11 cellular contexts compared by ENCODE assay signal in the genomic region with DNA sequence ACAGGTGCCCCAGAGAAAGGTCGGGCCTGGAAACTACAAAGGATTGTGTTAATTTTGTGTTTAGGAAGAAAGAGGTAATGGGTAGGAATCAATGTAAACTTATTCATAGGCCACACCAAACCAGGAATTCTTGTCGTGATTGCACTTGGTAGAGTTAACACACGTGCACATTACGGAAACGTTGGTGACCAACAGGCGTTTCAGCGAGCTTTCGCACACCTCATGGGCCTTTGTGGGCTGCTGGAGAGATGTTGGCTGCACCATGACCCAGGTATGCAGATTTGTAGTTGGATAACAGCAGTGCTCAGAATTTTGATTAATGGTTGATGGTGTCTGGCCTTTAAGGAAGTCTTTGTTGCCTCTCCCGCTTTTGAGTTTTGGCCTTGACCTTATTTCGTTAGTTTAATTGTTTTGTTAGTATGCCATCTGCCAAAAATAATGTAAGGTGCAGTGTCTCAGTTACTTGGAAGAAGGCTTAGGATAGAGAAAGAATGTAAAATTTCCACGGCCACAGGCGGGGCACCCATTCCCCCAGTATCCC. TPM values are rescaled to one million over a fixed set of nuclear protein-coding genes. Genes with fewer than 3 reads are reported as not detected.
DNase-seq lines count a peak whose midpoint lies in the region; ATAC-seq, FAIRE-seq and TF ChIP-seq lines count a peak whose summit lies in the region.
"Had no signal": no experiment of that assay in that cellular context is flagged by ENCODE, and none has a peak within 500 bp of the region (broad histone marks: within the 10 kb centered on the region; RNA-seq: fewer than 3 reads in every experiment).

No MANE protein-coding gene starts in this region.

- no peak for DNase-seq in GM23248
- no peak for DNase-seq in K562 (ENCODE audit: extremely low read depth in 1 of 4, low spot score in 3 of 4)
- DNase-seq in H4 (ENCODE audit: low spot score), result no peak
- DNase-seq: amniotic stem cell, NCI-H526 had no signal

- H2AFZ ChIP-seq in GM23248 (0 out of 2 replicates have a peak overlapping the region, but pooled peaks have one; percentile 78), K562 (ENCODE audit: low read depth, low read length) (peak overlapping the region; percentile 87)

- H3K79me2 ChIP-seq in GM23248 (ENCODE audit: insufficient read depth), result peaks cover 89% of the 10 kb centered on the region
- peaks cover 59% of the 10 kb centered on the region for H3K79me2 ChIP-seq in K562 (ENCODE audit: control insufficient read depth, insufficient read depth, low read length)

- no peaks in the 10 kb centered on the region for H3K36me3 ChIP-seq in GM23248 (ENCODE audit: low read depth)
- H3K36me3 ChIP-seq in K562 (ENCODE audit: control insufficient read depth, insufficient read depth, low read length), result no peaks in the 10 kb centered on the region
- H3K36me3 ChIP-seq in muscle layer of colon (ENCODE audit: insufficient read depth, low read length), result no peaks in the 10 kb centered on the region

- H3K9me3 ChIP-seq in GM23248 (ENCODE audit: low read depth) (no peaks in the 10 kb centered on the region), K562 (replicated peaks; ENCODE audit: control insufficient read depth, insufficient read depth, low read depth, low read length) (no peaks in the 10 kb centered on the region), muscle layer of colon (ENCODE audit: low read length) (no peaks in the 10 kb centered on the region)

- H3K27ac ChIP-seq in 22Rv1 (peak overlapping the region; percentile 94), GM23248 (no peak overlapping the region), K562 (ENCODE audit: extremely low read depth, low read depth, low read length) (peak overlapping the region; percentile 80), muscle layer of colon (ENCODE audit: low read depth, low read length) (peak overlapping the region; percentile 65)

- CTCF ChIA-PET in K562 (lab: Yijun Ruan, JAX; ENCODE audit: low intra/inter-chr PET ratio), result no interaction called here

- POLR2A ChIA-PET in K562 (lab: Yijun Ruan, JAX), result interaction anchor here (1.6 kb wide), 1 partner anchor 14 kb away, joined by 6 read pairs; no protein-coding TSS in a partner anchor

- H3K4me1 ChIP-seq in GM23248 (ENCODE audit: insufficient read depth) (peaks cover 11% of the 10 kb centered on the region), K562 (replicated peaks in 1 of 2; ENCODE audit: control insufficient read depth in 2 of 2, insufficient read depth in 2 of 2, low read length in 2 of 2) (peaks cover 12 to 22% of the 10 kb centered on the region in 2 experiments; a peak in 4 of 5 replicates), muscle layer of colon (ENCODE audit: insufficient read depth, low read length) (peaks cover 18% of the 10 kb centered on the region)

- TF ChIP-seq EP300 in K562 (IDR thresholded peaks at IDR 0.05; ENCODE audit: low read length), result no peak

- in situ Hi-C loops in GM23248 (cut with MboI) (no loop called here), K562 (cut with MboI) (no loop called here)

- H3K27me3 ChIP-seq in GM23248 (replicated peaks; ENCODE audit: insufficient read depth) (no peaks in the 10 kb centered on the region), K562 (ENCODE audit: control insufficient read depth in 2 of 2, insufficient read depth in 2 of 2, low read length in 2 of 2) (no peaks in the 10 kb centered on the region), muscle layer of colon (ENCODE audit: control insufficient read depth in 1 of 2, insufficient read depth in 2 of 2, low read length in 2 of 2) (no peaks in the 10 kb centered on the region)

- H3K4me2 ChIP-seq in GM23248 (ENCODE audit: unreplicated experiment) (peak overlapping the region; percentile 65), K562 (ENCODE audit: insufficient read depth, low read length) (peak overlapping the region; percentile 90)

- TSS peak; percentile 68 for BruUV-seq in K562 (replicated peaks; lab: Mats Ljungman, UMichigan)

- H3K9ac ChIP-seq in GM23248 (peak overlapping the region; percentile 81; the same call in 1 of the 2 replicates), K562 (ENCODE audit: insufficient read depth in 1 of 2, low read depth in 2 of 2, low read length in 2 of 2) (peak overlapping the region; percentile 85 to 96; a peak in 3 of 4 replicates), muscle layer of colon (ENCODE audit: low read length) (no peak overlapping the region)

- FAIRE-seq in K562 (lab: Jason Lieb, UNC), result no peak
- FAIRE-seq: G401.6 had no signal

- H4K20me1 ChIP-seq in GM23248 (ENCODE audit: insufficient read depth), result no peaks in the 10 kb centered on the region
- H4K20me1 ChIP-seq in K562 (replicated peaks; ENCODE audit: control insufficient read depth, insufficient read depth, low read length), result no peaks in the 10 kb centered on the region

- no peaks in the 10 kb centered on the region for H3K9me1 ChIP-seq in K562 (ENCODE audit: control insufficient read depth, insufficient read depth, low read length)

- H3K4me3 ChIP-seq in GM23248, result peak overlapping the region; percentile 81
- peak overlapping the region; percentile 67 for H3K4me3 ChIP-seq in K562
- H3K4me3 ChIP-seq in muscle layer of colon (ENCODE audit: low read depth in 1 of 2, low read length in 2 of 2), result peak overlapping the region in 1 of 2 donors; percentile 74

- 0 out of 2 replicates have a peak, but pooled peaks cover 7% of the 10 kb centered on the region for H3F3A ChIP-seq in GM23248 (ENCODE audit: insufficient read depth)

- WGBS in GM23248 (ENCODE audit: low coverage in 1 of 2, low lambda C conversion rate in 2 of 2, missing lambda C conversion rate in 2 of 2), 2 experiments, result 85 to 89% methylated on average over 12 of the region's 12 CpGs
- 23% methylated on average over 12 of the region's 12 CpGs for WGBS in K562 (ENCODE audit: insufficient coverage, low coverage, missing lambda C conversion rate)

- no peak for TF ChIP-seq POLR2A in K562 (conservative IDR thresholded peaks at IDR 0.05)

- ATAC-seq in K562, result no peak
- no peak for ATAC-seq in GM21717 (IDR thresholded peaks at IDR 0.05; ENCODE audit: unreplicated experiment)
- no peak for ATAC-seq in HG03439 (IDR thresholded peaks at IDR 0.05; ENCODE audit: unreplicated experiment)
- no peak for ATAC-seq in HG02970 (IDR thresholded peaks at IDR 0.05; ENCODE audit: low FRiP score, unreplicated experiment)

- no peak for TF ChIP-seq CTCF in 22Rv1 (IDR thresholded peaks at IDR 0.05)
- TF ChIP-seq CTCF in K562 (IDR thresholded peaks at IDR 0.05 in 2 of 3, conservative IDR thresholded peaks at IDR 0.05 in 1 of 3; ENCODE audit: insufficient read depth in 2 of 3, low read depth in 1 of 3, low read length in 3 of 3), result no peak

- TF ChIP-seq RAD21 in K562 (CRISPR knock-in tag; conservative IDR thresholded peaks at IDR 0.05 in 1 of 2, IDR thresholded peaks at IDR 0.05 in 1 of 2), result no peak

- intact Hi-C loops in K562 (cut with micrococcal nuclease), result no loop called here

- no peaks in the 10 kb centered on the region for H3K9me2 ChIP-seq in GM23248 (ENCODE audit: insufficient read depth)

TF ChIP-seq in K562, 482 proteins besides CTCF, POLR2A, EP300 and RAD21 (continues in another document):
- TF ChIP-seq, protein P1, sequence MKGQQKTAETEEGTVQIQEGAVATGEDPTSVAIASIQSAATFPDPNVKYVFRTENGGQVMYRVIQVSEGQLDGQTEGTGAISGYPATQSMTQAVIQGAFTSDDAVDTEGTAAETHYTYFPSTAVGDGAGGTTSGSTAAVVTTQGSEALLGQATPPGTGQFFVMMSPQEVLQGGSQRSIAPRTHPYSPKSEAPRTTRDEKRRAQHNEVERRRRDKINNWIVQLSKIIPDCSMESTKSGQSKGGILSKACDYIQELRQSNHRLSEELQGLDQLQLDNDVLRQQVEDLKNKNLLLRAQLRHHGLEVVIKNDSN (CRISPR knock-in tag; IDR thresholded peaks at IDR 0.05), result no peak
- TF ChIP-seq EWSR1 (IDR thresholded peaks at IDR 0.05; ENCODE audit: borderline replicate concordance, low read depth, partially characterized antibody) (no peak), HDGF (IDR thresholded peaks at IDR 0.05) (no peak)

RNA-seq across cellular contexts. Expression of a gene that starts 1.8 kb away (rescaled TPM):
- 5.1 and 12.4 TPM in 2 replicates for total RNA-seq in GM23248 (2014; rRNA removed; shearing (Covaris generic))
- polyA plus RNA-seq in GM23248 (2016; fragmentation: Nextera tagmentation; extraction: Ambion mirVana), result 2.4 and 4.6 TPM in 2 replicates
- total RNA-seq in K562 (2011; cell fraction: chromatin; rRNA removed; ENCODE audit: low replicate concordance), result 21.6 and 31.4 TPM in 2 replicates
- 15.7 and 17.1 TPM in 2 replicates for total RNA-seq in K562 (2011; cell fraction: nucleolus; rRNA removed)
- 11.2 and 15.4 TPM in 2 replicates for total RNA-seq in K562 (2011; cell fraction: nucleoplasm; rRNA removed)
- 2.4 and 3.7 TPM in 2 replicates for total RNA-seq in K562 (2014; rRNA removed)
- 4.7 and 6.1 TPM in 2 replicates for total RNA-seq in K562 (2014; rRNA removed; fragmentation: Illumina TruSeq; extraction: Trizol)
- total RNA-seq in K562 (2015; rRNA removed; fragmentation: Illumina TruSeq; extraction: Trizol), result 4.9 and 5.8 TPM in 2 replicates
- total RNA-seq in K562 (2021), result 8.4 and 8.7 TPM in 2 replicates
- polyA plus RNA-seq in K562 (2011; rRNA removed), result 3.4 and 3.7 TPM in 2 replicates
- polyA plus RNA-seq in K562 (2011; cell fraction: cytosol; rRNA removed), result 2.9 and 3.3 TPM in 2 replicates
- polyA plus RNA-seq in K562 (2011; cell fraction: nucleus; rRNA removed), result 10.4 and 12.4 TPM in 2 replicates
- 2.1 and 2.9 TPM in 2 replicates for polyA plus RNA-seq in K562 (2012)
- 2.9 and 3.0 TPM in 2 replicates for polyA plus RNA-seq in K562 (2014; fragmentation: Illumina TruSeq; extraction: Trizol)
- under 1 TPM; 0.35 to 0.65 TPM for polyA plus RNA-seq in K562 (2014; fragmentation: Nextera tagmentation; extraction: Ambion mirVana)
- polyA plus RNA-seq in K562 (2014; rRNA removed), result 4.1 and 4.4 TPM in 2 replicates
- 18.1 and 22.8 TPM in 2 replicates for polyA minus RNA-seq in K562 (2011; rRNA and poly(A)+ RNA removed)
- polyA minus RNA-seq in K562 (2011; cell fraction: cytosol; rRNA and poly(A)+ RNA removed), result 8.0 and 10.1 TPM in 2 replicates
- polyA minus RNA-seq in K562 (2011; cell fraction: nucleus; rRNA and poly(A)+ RNA removed), result 19.8 and 25.1 TPM in 2 replicates
- total RNA-seq in H4 (2014; rRNA removed; shearing (Covaris generic)), result 2.7 and 4.9 TPM in 2 replicates
